ENCODE assay signal across 8 cellular contexts in the genomic region with DNA sequence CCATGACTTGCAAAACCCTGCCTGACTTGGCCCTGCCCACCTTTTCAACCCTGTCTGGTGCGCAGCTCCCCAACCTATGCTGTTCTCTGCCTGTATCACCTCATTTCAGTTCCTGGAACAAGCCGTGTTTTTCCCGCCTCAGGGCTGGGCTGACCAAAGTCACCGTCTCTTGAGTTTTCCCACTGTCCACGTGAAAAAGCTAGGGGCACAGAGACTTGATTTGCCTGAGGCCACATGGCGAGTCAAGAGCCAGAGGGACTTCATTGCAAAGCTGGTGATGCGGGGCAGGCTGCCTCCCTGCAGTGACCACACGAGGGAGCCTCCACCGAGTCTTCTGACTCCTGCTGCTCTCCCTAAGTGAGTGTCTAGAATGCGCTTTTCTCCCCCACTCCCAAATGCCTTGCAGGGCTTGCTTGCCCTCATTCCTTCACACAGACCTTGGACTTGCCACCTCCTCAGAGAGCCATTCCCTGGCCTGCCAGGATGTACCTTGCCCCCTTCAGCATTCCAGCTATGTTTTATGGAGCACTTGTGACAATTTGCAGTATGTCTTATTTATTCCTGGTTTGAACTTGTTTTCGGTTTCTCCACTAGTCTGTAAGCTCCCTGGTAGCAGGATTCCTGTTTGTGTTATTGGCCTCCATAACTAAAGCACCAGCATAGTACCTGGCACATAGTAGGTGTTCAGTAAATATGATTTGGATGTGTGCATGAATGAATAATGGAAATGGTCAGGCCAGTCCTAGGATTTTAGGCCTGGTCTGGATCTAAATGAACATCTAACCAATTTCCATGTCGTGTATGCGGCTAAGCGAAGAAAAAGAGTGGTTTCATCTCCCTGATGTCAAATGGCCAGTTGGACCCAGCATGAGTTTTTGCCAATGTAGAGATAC.
DNase-seq lines count a peak whose midpoint lies in the region; ATAC-seq and TF ChIP-seq lines count a peak whose summit lies in the region.

No MANE protein-coding gene starts in this region.

- H3K27me3 ChIP-seq in AG04450 (ENCODE audit: control insufficient read depth, insufficient read depth, low read length) (no peaks in the 10 kb centered on the region), GM06990 (replicated peaks; ENCODE audit: control insufficient read depth, insufficient read depth, low read length) (no peaks in the 10 kb centered on the region)

- H3K4me3 Mint-ChIP-seq in activated B cell treated with CpG ODN at 0.5 μM for 24 hours: no peak overlapping the region

- peak overlapping the region; percentile 38 for H3K27ac Mint-ChIP-seq in activated B cell treated with CpG ODN at 0.5 μM for 24 hours

- H3K4me3 ChIP-seq in AG04450 (ENCODE audit: low read depth, low read length): no peak overlapping the region
- no peak overlapping the region for H3K4me3 ChIP-seq in GM06990 (replicated peaks; ENCODE audit: low read depth, low read length)
- no peak overlapping the region for H3K4me3 ChIP-seq in fibroblast of villous mesenchyme (ENCODE audit: low read depth, low read length)

- H3K27me3 Mint-ChIP-seq in activated B cell treated with CpG ODN at 0.5 μM for 24 hours: no peaks in the 10 kb centered on the region

- POLR2A ChIA-PET in AG04450 (lab: Yijun Ruan, JAX) (interaction anchor here (1.0 kb wide), 1 partner anchor 32 kb away, joined by 4 read pairs; no protein-coding TSS in a partner anchor), activated B cell treated with CpG ODN at 0.5 μM for 24 hours (lab: Charles Lee) (no interaction called here)

- no peaks in the 10 kb centered on the region for H3K9me3 ChIP-seq in AG04450 (ENCODE audit: control insufficient read depth, insufficient read depth, low read length)

- DNase-seq in AG04450 (ENCODE audit: low read depth, low spot score) (peak; percentile 20), GM06990 (ENCODE audit: extremely low read depth, insufficient read length) (peak; percentile 32), NCI-H1694 treated with DMSO at 0.1 percent for 48 hours (lab: John Stamatoyannopoulos, UW) (peak; percentile 38), activated B cell treated with CpG ODN at 0.5 μM for 24 hours (peak; percentile 20), fibroblast of villous mesenchyme (ENCODE audit: low read depth) (peak; percentile 59), nucleus accumbens (lab: John Stamatoyannopoulos, UW) (peak in 47 of 56 donors; percentile 5 to 74 (median 27))

- CTCF ChIA-PET in AG04450 (lab: Charles Lee) (interaction anchor here (0.9 to 6.8 kb wide), 20 partner anchors 11 to 1645 kb away, joined by 3 to 62 read pairs (median 4); no protein-coding TSS in a partner anchor), activated B cell treated with CpG ODN at 0.5 μM for 24 hours (lab: Charles Lee) (interaction anchor here (0.6 to 1.3 kb wide), 3 partner anchors 133 to 1308 kb away, joined by 3 to 6 read pairs (median 3); no protein-coding TSS in a partner anchor)

- no peaks in the 10 kb centered on the region for H3K9me3 Mint-ChIP-seq in activated B cell treated with CpG ODN at 0.5 μM for 24 hours

- ATAC-seq in activated B cell treated with CpG ODN at 0.5 μM for 24 hours (ENCODE audit: low read depth) (peak; percentile 49), HG03342 (IDR thresholded peaks at IDR 0.05; ENCODE audit: unreplicated experiment) (no peak), HG02870 (IDR thresholded peaks at IDR 0.05; ENCODE audit: unreplicated experiment) (no peak)

- H3K4me1 Mint-ChIP-seq in activated B cell treated with CpG ODN at 0.5 μM for 24 hours: peaks cover 38% of the 10 kb centered on the region

- H3K36me3 ChIP-seq in GM06990 (ENCODE audit: control insufficient read depth, insufficient read depth, low read length): peaks cover 3% of the 10 kb centered on the region

- TF ChIP-seq CTCF in AG04450 (IDR thresholded peaks at IDR 0.05; ENCODE audit: low read depth, low read length) (peak; percentile 86), GM06990 (IDR thresholded peaks at IDR 0.05; ENCODE audit: insufficient read depth, low read length, poor library complexity, severe bottlenecking) (peak; percentile 64), activated B cell treated with CpG ODN at 0.5 μM for 24 hours (IDR thresholded peaks at IDR 0.05) (no peak), fibroblast of villous mesenchyme (IDR thresholded peaks at IDR 0.05; ENCODE audit: insufficient read depth, low read depth, low read length) (peak; percentile 77)

- no peak overlapping the region for H3K27ac ChIP-seq in AG04450 (ENCODE audit: low read depth, low read length)

- peaks cover 59% of the 10 kb centered on the region for H3K36me3 Mint-ChIP-seq in activated B cell treated with CpG ODN at 0.5 μM for 24 hours (ENCODE audit: low read depth)

- intact Hi-C loops in activated B cell treated with CpG ODN at 0.5 μM for 24 hours (cut with micrococcal nuclease): loop anchor here (1.0 to 5.0 kb wide), 2 partner anchors 88 to 590 kb away; no protein-coding TSS in a partner anchor
